26 cellular contexts compared by ENCODE assay signal in the genomic region with DNA sequence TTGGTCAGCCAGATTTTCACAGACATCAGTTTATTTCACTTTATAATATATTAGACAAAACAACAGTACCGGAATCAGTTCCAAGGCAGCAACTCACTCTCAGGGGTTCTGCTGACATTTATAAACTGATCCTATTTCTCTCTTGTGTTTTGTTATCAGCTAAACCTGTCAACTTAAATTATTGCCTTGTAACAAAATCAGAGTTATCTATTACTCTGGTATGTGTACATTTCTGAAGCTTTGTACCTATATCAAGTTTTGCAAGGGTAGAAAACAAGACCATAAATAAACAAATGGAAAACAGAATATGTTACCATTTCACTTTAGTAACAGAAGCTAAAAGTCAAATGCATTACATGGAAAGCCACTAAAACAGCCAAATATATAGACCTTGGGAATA.
"Had no signal": no experiment of that assay in that cellular context is flagged by ENCODE, and none has a peak within 500 bp of the region (broad histone marks: within the 10 kb centered on the region; RNA-seq: fewer than 3 reads in every experiment).

No MANE protein-coding gene starts in this region.

- H3K27ac Mint-ChIP-seq: activated naive CD4-positive, alpha-beta T cell treated with anti-CD3 and anti-CD28 coated beads, Interleukin-2, amount 10 ng/mL, durations not matched to agents 7 days and 5 days; activated T-cell treated with anti-CD3 and anti-CD28 coated beads, Interleukin-2, amount 50 U/mL, for 24 hours; natural killer cell treated with Interleukin-12 subunit alpha and Interleukin-12 subunit beta and Interleukin-15 and Interleukin-18, amount 100 ng/mL, for 72 hours; T-helper 1 cell treated with Interleukin-12 subunit alpha and Interleukin-12 subunit beta and Interleukin-4 antibody, amounts not matched to agents 30 μg/mL and 1 μg/mL, for 36 hours had no signal

- H3K4me1 ChIP-seq: esophagus squamous epithelium, left lung had no signal

- H3K4me3 Mint-ChIP-seq: activated naive CD4-positive, alpha-beta T cell treated with anti-CD3 and anti-CD28 coated beads, Interleukin-2, amount 10 ng/mL, durations not matched to agents 7 days and 5 days; activated T-cell treated with anti-CD3 and anti-CD28 coated beads, Interleukin-2, amount 50 U/mL, for 24 hours; natural killer cell treated with Interleukin-12 subunit alpha and Interleukin-12 subunit beta and Interleukin-15 and Interleukin-18, amount 100 ng/mL, for 72 hours; T-helper 1 cell treated with Interleukin-12 subunit alpha and Interleukin-12 subunit beta and Interleukin-4 antibody, amounts not matched to agents 30 μg/mL and 1 μg/mL, for 36 hours had no signal

- H3K9me3 Mint-ChIP-seq: activated naive CD4-positive, alpha-beta T cell treated with anti-CD3 and anti-CD28 coated beads, Interleukin-2, amount 10 ng/mL, durations not matched to agents 7 days and 5 days; activated T-cell treated with anti-CD3 and anti-CD28 coated beads, Interleukin-2, amount 50 U/mL, for 24 hours; natural killer cell treated with Interleukin-12 subunit alpha and Interleukin-12 subunit beta and Interleukin-15 and Interleukin-18, amount 100 ng/mL, for 72 hours; T-helper 1 cell treated with Interleukin-12 subunit alpha and Interleukin-12 subunit beta and Interleukin-4 antibody, amounts not matched to agents 30 μg/mL and 1 μg/mL, for 36 hours had no signal

- H3K9me3 ChIP-seq: esophagus squamous epithelium, left lung, mucosa of descending colon, neutrophil, sigmoid colon, testis had no signal

- H3K27me3 ChIP-seq: esophagus squamous epithelium, left lung, neutrophil, sigmoid colon, testis had no signal

- H3K4me1 Mint-ChIP-seq: activated naive CD4-positive, alpha-beta T cell treated with anti-CD3 and anti-CD28 coated beads, Interleukin-2, amount 10 ng/mL, durations not matched to agents 7 days and 5 days had no signal

- H3K27me3 Mint-ChIP-seq: activated naive CD4-positive, alpha-beta T cell treated with anti-CD3 and anti-CD28 coated beads, Interleukin-2, amount 10 ng/mL, durations not matched to agents 7 days and 5 days; activated T-cell treated with anti-CD3 and anti-CD28 coated beads, Interleukin-2, amount 50 U/mL, for 24 hours; natural killer cell treated with Interleukin-12 subunit alpha and Interleukin-12 subunit beta and Interleukin-15 and Interleukin-18, amount 100 ng/mL, for 72 hours had no signal

- ATAC-seq: natural killer cell treated with Interleukin-12 subunit alpha and Interleukin-12 subunit beta and Interleukin-15 and Interleukin-18, amount 100 ng/mL, for 72 hours had no signal

- DNase-seq: activated CD4-positive, alpha-beta T cell treated with anti-CD3 and anti-CD28 coated beads for 4 hours; activated CD4-positive, alpha-beta T cell treated with anti-CD3 and anti-CD28 coated beads, Interleukin-2, amount 50 U/mL, for 48 hours; activated CD8-positive, alpha-beta memory T cell treated with anti-CD3 and anti-CD28 coated beads, Interleukin-2, amount 50 U/mL, for 48 hours; activated gamma-delta T cell; activated naive CD4-positive, alpha-beta T cell treated with anti-CD3 and anti-CD28 coated beads, Interleukin-2, amount 10 ng/mL, durations not matched to agents 7 days and 5 days; activated T-cell treated with anti-CD3 and anti-CD28 coated beads, Interleukin-2, amount 50 U/mL, for 24 hours; effector CD8-positive, alpha-beta T cell; esophagus squamous epithelium; foreskin melanocyte; kidney glomerular epithelial cell; left lung; mesendoderm; mucosa of descending colon; sigmoid colon; small intestine; stimulated activated CD4-positive, alpha-beta T cell treated with anti-CD3 and anti-CD28 coated beads, Interleukin-2, amount 100 ng/mL, for 24 hours; stimulated activated naive CD4-positive, alpha-beta T cell; T-helper 9 cell; testis; trophoblast cell had no signal

- H3K27ac ChIP-seq: epithelial cell of prostate, esophagus squamous epithelium, left lung, testis, VCaP had no signal

- H3K36me3 Mint-ChIP-seq: activated naive CD4-positive, alpha-beta T cell treated with anti-CD3 and anti-CD28 coated beads, Interleukin-2, amount 10 ng/mL, durations not matched to agents 7 days and 5 days; natural killer cell treated with Interleukin-12 subunit alpha and Interleukin-12 subunit beta and Interleukin-15 and Interleukin-18, amount 100 ng/mL, for 72 hours had no signal

- H3K4me3 ChIP-seq: esophagus squamous epithelium, left lung, lung, mucosa of descending colon, sigmoid colon, testis had no signal

- H3K36me3 ChIP-seq: esophagus squamous epithelium, left lung, neutrophil, sigmoid colon had no signal
